Comparison of ENCODE assay signal across 1 cellular context in genomic region chr7:106111671-106112117, GRCh38.
A peak's percentile ranks its signal among the peaks of the same experiment; 100 is the strongest.
TF ChIP-seq lines count a peak whose summit lies in the region.

No MANE protein-coding gene starts in this region.

TF ChIP-seq in HEK293, 187 proteins besides CTCF, POLR2A, EP300 and RAD21 (continued from another document and continues in another):
- TF ChIP-seq REST (tag by site-specific recombination; IDR thresholded peaks at IDR 0.05) (no peak), MEIS1 (CRISPR knock-in tag; IDR thresholded peaks at IDR 0.05; ENCODE audit: borderline replicate concordance) (no peak), ZNF518A (tag by site-specific recombination; conservative IDR thresholded peaks at IDR 0.05; ENCODE audit: low read depth) (no peak), PRDM6 (tag by site-specific recombination; IDR thresholded peaks at IDR 0.05) (no peak), SCRT2 (tag by site-specific recombination; IDR thresholded peaks at IDR 0.05) (no peak), ZIC2 (tag by site-specific recombination; IDR thresholded peaks at IDR 0.05) (peak; percentile 100), MZF1 (tag by site-specific recombination; IDR thresholded peaks at IDR 0.05; ENCODE audit: borderline replicate concordance) (no peak), ZNF18 (tag by site-specific recombination; IDR thresholded peaks at IDR 0.05) (no peak), GLI4 (tag by site-specific recombination; IDR thresholded peaks at IDR 0.05) (no peak), KLF8 (tag by site-specific recombination; IDR thresholded peaks at IDR 0.05) (peak; percentile 73), KLF9 (tag by site-specific recombination; IDR thresholded peaks at IDR 0.05; ENCODE audit: low read depth) (0 out of 2 replicates have a peak, but pooled peaks have one; percentile 8), ZNF600 (tag by site-specific recombination; IDR thresholded peaks at IDR 0.05) (no peak; the same call in 1 of the 2 replicates), ZNF449 (tag by site-specific recombination; IDR thresholded peaks at IDR 0.05) (no peak), PATZ1 (tag by site-specific recombination; IDR thresholded peaks at IDR 0.05) (no peak), ZNF549 (tag by site-specific recombination; IDR thresholded peaks at IDR 0.05) (no peak), TCF7L2 (IDR thresholded peaks at IDR 0.05; ENCODE audit: borderline replicate concordance, low read depth, low read length) (no peak; the same call in 1 of the 2 replicates), ZNF223 (tag by site-specific recombination; IDR thresholded peaks at IDR 0.05) (no peak), ZNF10 (tag by site-specific recombination; IDR thresholded peaks at IDR 0.05) (no peak), ZNF623 (tag by site-specific recombination; IDR thresholded peaks at IDR 0.05) (no peak), HOXC10 (CRISPR knock-in tag; IDR thresholded peaks at IDR 0.05) (no peak), ZBTB49 (tag by site-specific recombination; IDR thresholded peaks at IDR 0.05; ENCODE audit: low read depth) (no peak), ZNF2 (tag by site-specific recombination; IDR thresholded peaks at IDR 0.05) (no peak), ZNF513 (tag by site-specific recombination; IDR thresholded peaks at IDR 0.05) (no peak), ZNF23 (tag by site-specific recombination; IDR thresholded peaks at IDR 0.05; ENCODE audit: borderline replicate concordance) (no peak), ZNF514 (tag by site-specific recombination; IDR thresholded peaks at IDR 0.05) (no peak), ZNF335 (tag by site-specific recombination; conservative IDR thresholded peaks at IDR 0.05) (peak; percentile 21; the same call in 1 of the 2 replicates), GLIS1 (tag by site-specific recombination; IDR thresholded peaks at IDR 0.05) (peak; percentile 93), ZNF610 (tag by site-specific recombination; IDR thresholded peaks at IDR 0.05; ENCODE audit: borderline replicate concordance) (no peak), ZNF426 (tag by site-specific recombination; IDR thresholded peaks at IDR 0.05) (no peak), ZNF639 (tag by site-specific recombination; IDR thresholded peaks at IDR 0.05) (no peak), ZNF658 (tag by site-specific recombination; IDR thresholded peaks at IDR 0.05) (no peak), ZNF202 (tag by site-specific recombination; IDR thresholded peaks at IDR 0.05; ENCODE audit: borderline replicate concordance) (no peak), FEZF1 (tag by site-specific recombination; IDR thresholded peaks at IDR 0.05) (no peak), ZEB2 (tag by site-specific recombination; IDR thresholded peaks at IDR 0.05) (0 out of 2 replicates have a peak, but pooled peaks have one; percentile 37)
